Comparison of ENCODE assay signal across 9 cellular contexts in the genomic region with DNA sequence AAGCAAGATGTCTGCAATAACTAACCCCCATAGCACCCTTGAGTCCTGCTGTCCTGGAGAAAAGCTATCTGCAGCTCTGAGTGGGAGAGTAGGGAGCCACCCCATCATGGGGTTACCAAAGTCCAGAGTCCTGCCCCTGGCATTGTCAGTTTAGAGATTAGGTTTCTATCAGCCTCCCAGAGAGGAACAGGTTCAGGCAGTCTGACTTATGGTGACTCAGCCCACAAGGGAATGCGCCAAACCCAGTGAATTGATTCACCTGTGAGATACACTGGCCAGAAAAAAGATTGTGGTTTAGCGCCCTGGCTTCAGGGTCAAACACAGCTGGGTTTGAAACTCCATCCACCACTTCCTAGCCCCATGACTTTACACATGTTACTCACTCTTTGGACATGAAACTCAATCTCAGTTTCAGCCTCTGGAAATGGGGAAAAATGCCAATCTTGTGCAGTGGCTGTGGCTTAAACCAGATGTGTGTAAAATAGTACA.
A peak's percentile ranks its signal among the peaks of the same experiment; 100 is the strongest.
DNase-seq lines count a peak whose midpoint lies in the region; ATAC-seq and TF ChIP-seq lines count a peak whose summit lies in the region.
"Had no signal": no experiment of that assay in that cellular context is flagged by ENCODE, and none has a peak within 500 bp of the region (broad histone marks: within the 10 kb centered on the region; RNA-seq: fewer than 3 reads in every experiment).

No MANE protein-coding gene starts in this region.

- no peak overlapping the region for H3K27ac ChIP-seq in HEK293 (ENCODE audit: extremely low read depth, low read depth, low read length)
- H3K27ac ChIP-seq in PC-3 (ENCODE audit: low read length), result peak overlapping the region; percentile 76

- DNase-seq in NCI-H2107 treated with DMSO at 0.1 percent for 48 hours (lab: John Stamatoyannopoulos, UW; ENCODE audit: unreplicated experiment) (peak; percentile 13), NCI-H2107 (lab: John Stamatoyannopoulos, UW) (no peak), PC-3 (peak; percentile 99), fibroblast of pulmonary artery (ENCODE audit: low read depth) (peak; percentile 74), stromal cell of bone marrow (ENCODE audit: low read depth) (peak; percentile 90), COR-L47 (lab: John Stamatoyannopoulos, UW) (no peak)
- no peak for DNase-seq in naive thymus-derived CD8-positive, alpha-beta T cell

- POLR2A ChIA-PET in HEK293 (lab: Yijun Ruan, JAX) (no interaction called here), PC-3 (lab: Charles Lee; ENCODE audit: unreplicated experiment) (interaction anchor here (0.6 to 2.4 kb wide), 9 partner anchors 11 to 269 kb away, joined by 3 to 21 read pairs (median 4); a partner anchor contains a TSS)
- POLR2A ChIA-PET in naive thymus-derived CD8-positive, alpha-beta T cell (lab: Charles Lee), result no interaction called here

- peaks cover 9 to 58% (median 25%) of the 10 kb centered on the region in 5 donors for H3K27me3 Mint-ChIP-seq in naive thymus-derived CD8-positive, alpha-beta T cell

- H3K4me3 Mint-ChIP-seq in naive thymus-derived CD8-positive, alpha-beta T cell, result no peak overlapping the region
- H3K4me3 Mint-ChIP-seq: activated naive CD8-positive, alpha-beta T cell had no signal

- no peak overlapping the region for H3K4me3 ChIP-seq in HEK293 (ENCODE audit: low read depth, low read length)
- H3K4me3 ChIP-seq in PC-3 (ENCODE audit: low read length), result no peak overlapping the region
- H3K4me3 ChIP-seq in fibroblast of pulmonary artery (replicated peaks; ENCODE audit: low read depth, low read length), result no peak overlapping the region

- no peaks in the 10 kb centered on the region for H3K36me3 Mint-ChIP-seq in naive thymus-derived CD8-positive, alpha-beta T cell
- H3K36me3 Mint-ChIP-seq: activated naive CD8-positive, alpha-beta T cell had no signal

- H3K79me2 ChIP-seq in PC-3 (ENCODE audit: low read length), result no peaks in the 10 kb centered on the region

- no peaks in the 10 kb centered on the region for H3K9me2 ChIP-seq in PC-3 (replicated peaks; ENCODE audit: low read length)

- intact Hi-C loops in PC-3 (cut with micrococcal nuclease), result loop anchor here (1.0 to 5.0 kb wide), 13 partner anchors 32 to 450 kb away; no protein-coding TSS in a partner anchor

- no peaks in the 10 kb centered on the region for H3K27me3 ChIP-seq in PC-3 (ENCODE audit: low read length)

- TF ChIP-seq CTCF in HEK293 (tag by site-specific recombination; IDR thresholded peaks at IDR 0.05) (no peak), PC-3 (conservative IDR thresholded peaks at IDR 0.05; ENCODE audit: low read depth, low read length) (no peak), fibroblast of pulmonary artery (IDR thresholded peaks at IDR 0.05; ENCODE audit: low read length, missing control alignments) (no peak)

- H3K36me3 ChIP-seq in HEK293 (ENCODE audit: control insufficient read depth in 2 of 2, insufficient read depth in 1 of 2, low read length in 2 of 2) (no peaks in the 10 kb centered on the region), PC-3 (ENCODE audit: low read depth, low read length) (no peaks in the 10 kb centered on the region)

- H3K9me3 ChIP-seq in HEK293 (ENCODE audit: control insufficient read depth, insufficient read depth, low read depth, low read length), result no peaks in the 10 kb centered on the region
- H3K9me3 ChIP-seq in PC-3 (ENCODE audit: low read length), result no peaks in the 10 kb centered on the region

- H3F3A ChIP-seq in PC-3 (ENCODE audit: low read length, unreplicated experiment), result no peaks in the 10 kb centered on the region

- no peaks in the 10 kb centered on the region for H4K20me1 ChIP-seq in PC-3 (ENCODE audit: low read length)

- no peak overlapping the region for H2AFZ ChIP-seq in PC-3 (ENCODE audit: low read length)

- no TSS peak for BruUV-seq in PC-3 (replicated peaks; lab: Mats Ljungman, UMichigan)

- H3K4me2 ChIP-seq in PC-3 (ENCODE audit: low read length), result peak overlapping the region; percentile 50

- H3K9ac ChIP-seq in PC-3 (ENCODE audit: low read length), result peak overlapping the region; percentile 9; the same call in 1 of the 2 replicates

- H3K27ac Mint-ChIP-seq in naive thymus-derived CD8-positive, alpha-beta T cell, result peak overlapping the region in 1 of 10 donors; percentile 36
- H3K27ac Mint-ChIP-seq: activated naive CD8-positive, alpha-beta T cell had no signal

- peak; percentile 68 for ATAC-seq in PC-3
- no peak for ATAC-seq in naive thymus-derived CD8-positive, alpha-beta T cell

- H3K4me1 ChIP-seq in HEK293 (ENCODE audit: control insufficient read depth, insufficient read depth, low read length) (no peaks in the 10 kb centered on the region), PC-3 (ENCODE audit: insufficient read depth, low read length) (peaks cover 47% of the 10 kb centered on the region)

- CTCF ChIA-PET in HEK293 (lab: Yijun Ruan, JAX), result no interaction called here
- CTCF ChIA-PET in PC-3 (lab: Charles Lee), result interaction anchor here (0.5 to 2.3 kb wide), 4 partner anchors 41 to 443 kb away, joined by 3 to 13 read pairs (median 3); no protein-coding TSS in a partner anchor

- H3K9me3 Mint-ChIP-seq in naive thymus-derived CD8-positive, alpha-beta T cell, result no peaks in the 10 kb centered on the region

- peaks cover 2 to 35% (median 9%) of the 10 kb centered on the region in 4 donors for H3K4me1 Mint-ChIP-seq in naive thymus-derived CD8-positive, alpha-beta T cell

TF ChIP-seq in HEK293, 187 proteins besides CTCF, POLR2A, EP300 and RAD21:
- 0 out of 2 replicates have a peak, but pooled peaks have one; percentile 44 for TF ChIP-seq SCRT2 (tag by site-specific recombination; IDR thresholded peaks at IDR 0.05)
- TF ChIP-seq, protein P1, sequence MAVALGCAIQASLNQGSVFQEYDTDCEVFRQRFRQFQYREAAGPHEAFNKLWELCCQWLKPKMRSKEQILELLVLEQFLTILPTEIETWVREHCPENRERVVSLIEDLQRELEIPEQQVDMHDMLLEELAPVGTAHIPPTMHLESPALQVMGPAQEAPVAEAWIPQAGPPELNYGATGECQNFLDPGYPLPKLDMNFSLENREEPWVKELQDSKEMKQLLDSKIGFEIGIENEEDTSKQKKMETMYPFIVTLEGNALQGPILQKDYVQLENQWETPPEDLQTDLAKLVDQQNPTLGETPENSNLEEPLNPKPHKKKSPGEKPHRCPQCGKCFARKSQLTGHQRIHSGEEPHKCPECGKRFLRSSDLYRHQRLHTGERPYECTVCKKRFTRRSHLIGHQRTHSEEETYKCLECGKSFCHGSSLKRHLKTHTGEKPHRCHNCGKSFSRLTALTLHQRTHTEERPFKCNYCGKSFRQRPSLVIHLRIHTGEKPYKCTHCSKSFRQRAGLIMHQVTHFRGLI (tag by site-specific recombination; IDR thresholded peaks at IDR 0.05), result no peak
- peak; percentile 54 for TF ChIP-seq SP7 (tag by site-specific recombination; IDR thresholded peaks at IDR 0.05)
TF ChIP-seq in HEK293: peak in this region for 2.

Comparison
In these comparisons a context has a peak if more than half of its experiments do, and no peak if none do; other contexts are left out.
1. DNase-seq: peak in NCI-H2107 treated with DMSO at 0.1 percent for 48 hours (single experiment), PC-3 (single experiment), fibroblast of pulmonary artery (single experiment) and stromal cell of bone marrow (single experiment); none in NCI-H2107 (single experiment), COR-L47 (single experiment) and naive thymus-derived CD8-positive, alpha-beta T cell (0 of 10).